Comparison of ENCODE assay signal across 1 cellular context in the genomic region with DNA sequence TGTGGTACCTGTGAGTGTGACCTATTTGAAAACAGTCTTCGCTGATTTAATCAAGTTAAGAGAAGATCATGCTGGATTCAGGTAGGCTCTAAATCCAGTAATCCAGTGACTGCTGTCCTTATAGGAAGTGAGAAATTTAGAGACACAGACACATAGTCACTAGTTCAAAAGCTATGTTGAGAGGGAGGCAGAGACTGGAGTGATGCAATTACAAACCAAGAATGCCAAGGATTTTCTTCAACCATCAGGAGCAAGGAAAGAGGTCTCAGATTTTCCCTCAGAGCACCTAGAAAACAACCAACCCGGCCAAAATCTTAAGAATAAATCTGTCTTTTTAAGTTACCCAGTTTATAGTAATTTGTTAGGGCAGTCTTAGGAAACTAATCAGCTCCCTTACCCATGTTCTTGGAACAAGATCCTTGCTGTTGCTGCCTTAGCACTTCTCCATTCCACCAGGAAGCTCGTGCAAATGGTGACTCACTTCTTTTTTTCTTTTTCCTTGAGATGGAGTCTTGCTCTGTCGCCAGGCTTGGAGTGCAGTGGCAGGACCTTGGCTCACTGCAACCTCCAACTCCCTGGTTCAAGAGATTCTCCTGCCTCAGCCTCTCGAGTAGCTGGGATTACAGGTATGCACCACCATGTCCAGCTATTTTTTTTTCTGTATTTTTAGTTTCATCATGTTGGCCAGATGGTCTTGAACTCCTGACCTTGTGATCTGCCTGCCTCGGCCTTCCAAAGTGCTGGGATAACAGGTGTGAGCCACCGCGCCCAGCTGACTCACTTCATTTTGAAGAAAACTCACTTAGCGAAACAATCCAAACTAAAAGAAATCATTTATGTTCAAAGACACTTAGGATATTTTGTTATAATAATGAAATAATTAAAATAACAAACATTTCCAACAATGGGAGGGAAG.
TF ChIP-seq lines count a peak whose summit lies in the region.

No MANE protein-coding gene starts in this region.

TF ChIP-seq in GM23338, 12 proteins besides CTCF, POLR2A, EP300 and RAD21 (continued from another document):
- TF ChIP-seq, protein P1, sequence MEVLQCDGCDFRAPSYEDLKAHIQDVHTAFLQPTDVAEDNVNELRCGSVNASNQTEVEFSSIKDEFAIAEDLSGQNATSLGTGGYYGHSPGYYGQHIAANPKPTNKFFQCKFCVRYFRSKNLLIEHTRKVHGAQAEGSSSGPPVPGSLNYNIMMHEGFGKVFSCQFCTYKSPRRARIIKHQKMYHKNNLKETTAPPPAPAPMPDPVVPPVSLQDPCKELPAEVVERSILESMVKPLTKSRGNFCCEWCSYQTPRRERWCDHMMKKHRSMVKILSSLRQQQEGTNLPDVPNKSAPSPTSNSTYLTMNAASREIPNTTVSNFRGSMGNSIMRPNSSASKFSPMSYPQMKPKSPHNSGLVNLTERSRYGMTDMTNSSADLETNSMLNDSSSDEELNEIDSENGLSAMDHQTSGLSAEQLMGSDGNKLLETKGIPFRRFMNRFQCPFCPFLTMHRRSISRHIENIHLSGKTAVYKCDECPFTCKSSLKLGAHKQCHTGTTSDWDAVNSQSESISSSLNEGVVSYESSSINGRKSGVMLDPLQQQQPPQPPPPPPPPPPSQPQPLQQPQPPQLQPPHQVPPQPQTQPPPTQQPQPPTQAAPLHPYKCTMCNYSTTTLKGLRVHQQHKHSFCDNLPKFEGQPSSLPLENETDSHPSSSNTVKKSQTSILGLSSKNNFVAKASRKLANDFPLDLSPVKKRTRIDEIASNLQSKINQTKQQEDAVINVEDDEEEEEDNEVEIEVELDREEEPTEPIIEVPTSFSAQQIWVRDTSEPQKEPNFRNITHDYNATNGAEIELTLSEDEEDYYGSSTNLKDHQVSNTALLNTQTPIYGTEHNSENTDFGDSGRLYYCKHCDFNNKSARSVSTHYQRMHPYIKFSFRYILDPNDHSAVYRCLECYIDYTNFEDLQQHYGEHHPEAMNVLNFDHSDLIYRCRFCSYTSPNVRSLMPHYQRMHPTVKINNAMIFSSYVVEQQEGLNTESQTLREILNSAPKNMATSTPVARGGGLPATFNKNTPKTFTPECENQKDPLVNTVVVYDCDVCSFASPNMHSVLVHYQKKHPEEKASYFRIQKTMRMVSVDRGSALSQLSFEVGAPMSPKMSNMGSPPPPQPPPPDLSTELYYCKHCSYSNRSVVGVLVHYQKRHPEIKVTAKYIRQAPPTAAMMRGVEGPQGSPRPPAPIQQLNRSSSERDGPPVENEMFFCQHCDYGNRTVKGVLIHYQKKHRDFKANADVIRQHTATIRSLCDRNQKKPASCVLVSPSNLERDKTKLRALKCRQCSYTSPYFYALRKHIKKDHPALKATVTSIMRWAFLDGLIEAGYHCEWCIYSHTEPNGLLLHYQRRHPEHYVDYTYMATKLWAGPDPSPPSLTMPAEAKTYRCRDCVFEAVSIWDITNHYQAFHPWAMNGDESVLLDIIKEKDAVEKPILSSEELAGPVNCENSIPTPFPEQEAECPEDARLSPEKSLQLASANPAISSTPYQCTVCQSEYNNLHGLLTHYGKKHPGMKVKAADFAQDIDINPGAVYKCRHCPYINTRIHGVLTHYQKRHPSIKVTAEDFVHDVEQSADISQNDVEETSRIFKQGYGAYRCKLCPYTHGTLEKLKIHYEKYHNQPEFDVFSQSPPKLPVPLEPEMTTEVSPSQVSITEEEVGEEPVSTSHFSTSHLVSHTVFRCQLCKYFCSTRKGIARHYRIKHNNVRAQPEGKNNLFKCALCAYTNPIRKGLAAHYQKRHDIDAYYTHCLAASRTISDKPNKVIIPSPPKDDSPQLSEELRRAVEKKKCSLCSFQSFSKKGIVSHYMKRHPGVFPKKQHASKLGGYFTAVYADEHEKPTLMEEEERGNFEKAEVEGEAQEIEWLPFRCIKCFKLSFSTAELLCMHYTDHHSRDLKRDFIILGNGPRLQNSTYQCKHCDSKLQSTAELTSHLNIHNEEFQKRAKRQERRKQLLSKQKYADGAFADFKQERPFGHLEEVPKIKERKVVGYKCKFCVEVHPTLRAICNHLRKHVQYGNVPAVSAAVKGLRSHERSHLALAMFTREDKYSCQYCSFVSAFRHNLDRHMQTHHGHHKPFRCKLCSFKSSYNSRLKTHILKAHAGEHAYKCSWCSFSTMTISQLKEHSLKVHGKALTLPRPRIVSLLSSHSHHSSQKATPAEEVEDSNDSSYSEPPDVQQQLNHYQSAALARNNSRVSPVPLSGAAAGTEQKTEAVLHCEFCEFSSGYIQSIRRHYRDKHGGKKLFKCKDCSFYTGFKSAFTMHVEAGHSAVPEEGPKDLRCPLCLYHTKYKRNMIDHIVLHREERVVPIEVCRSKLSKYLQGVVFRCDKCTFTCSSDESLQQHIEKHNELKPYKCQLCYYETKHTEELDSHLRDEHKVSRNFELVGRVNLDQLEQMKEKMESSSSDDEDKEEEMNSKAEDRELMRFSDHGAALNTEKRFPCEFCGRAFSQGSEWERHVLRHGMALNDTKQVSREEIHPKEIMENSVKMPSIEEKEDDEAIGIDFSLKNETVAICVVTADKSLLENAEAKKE (CRISPR knock-in tag; IDR thresholded peaks at IDR 0.05): no peak
- TF ChIP-seq JUNB (IDR thresholded peaks at IDR 0.05; ENCODE audit: unreplicated experiment): no peak
- TF ChIP-seq CREB1 (CRISPR knock-in tag; IDR thresholded peaks at IDR 0.05; ENCODE audit: low read depth): no peak
- TF ChIP-seq, protein P2, sequence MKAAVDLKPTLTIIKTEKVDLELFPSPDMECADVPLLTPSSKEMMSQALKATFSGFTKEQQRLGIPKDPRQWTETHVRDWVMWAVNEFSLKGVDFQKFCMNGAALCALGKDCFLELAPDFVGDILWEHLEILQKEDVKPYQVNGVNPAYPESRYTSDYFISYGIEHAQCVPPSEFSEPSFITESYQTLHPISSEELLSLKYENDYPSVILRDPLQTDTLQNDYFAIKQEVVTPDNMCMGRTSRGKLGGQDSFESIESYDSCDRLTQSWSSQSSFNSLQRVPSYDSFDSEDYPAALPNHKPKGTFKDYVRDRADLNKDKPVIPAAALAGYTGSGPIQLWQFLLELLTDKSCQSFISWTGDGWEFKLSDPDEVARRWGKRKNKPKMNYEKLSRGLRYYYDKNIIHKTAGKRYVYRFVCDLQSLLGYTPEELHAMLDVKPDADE (IDR thresholded peaks at IDR 0.05): no peak
- TF ChIP-seq, protein P3, sequence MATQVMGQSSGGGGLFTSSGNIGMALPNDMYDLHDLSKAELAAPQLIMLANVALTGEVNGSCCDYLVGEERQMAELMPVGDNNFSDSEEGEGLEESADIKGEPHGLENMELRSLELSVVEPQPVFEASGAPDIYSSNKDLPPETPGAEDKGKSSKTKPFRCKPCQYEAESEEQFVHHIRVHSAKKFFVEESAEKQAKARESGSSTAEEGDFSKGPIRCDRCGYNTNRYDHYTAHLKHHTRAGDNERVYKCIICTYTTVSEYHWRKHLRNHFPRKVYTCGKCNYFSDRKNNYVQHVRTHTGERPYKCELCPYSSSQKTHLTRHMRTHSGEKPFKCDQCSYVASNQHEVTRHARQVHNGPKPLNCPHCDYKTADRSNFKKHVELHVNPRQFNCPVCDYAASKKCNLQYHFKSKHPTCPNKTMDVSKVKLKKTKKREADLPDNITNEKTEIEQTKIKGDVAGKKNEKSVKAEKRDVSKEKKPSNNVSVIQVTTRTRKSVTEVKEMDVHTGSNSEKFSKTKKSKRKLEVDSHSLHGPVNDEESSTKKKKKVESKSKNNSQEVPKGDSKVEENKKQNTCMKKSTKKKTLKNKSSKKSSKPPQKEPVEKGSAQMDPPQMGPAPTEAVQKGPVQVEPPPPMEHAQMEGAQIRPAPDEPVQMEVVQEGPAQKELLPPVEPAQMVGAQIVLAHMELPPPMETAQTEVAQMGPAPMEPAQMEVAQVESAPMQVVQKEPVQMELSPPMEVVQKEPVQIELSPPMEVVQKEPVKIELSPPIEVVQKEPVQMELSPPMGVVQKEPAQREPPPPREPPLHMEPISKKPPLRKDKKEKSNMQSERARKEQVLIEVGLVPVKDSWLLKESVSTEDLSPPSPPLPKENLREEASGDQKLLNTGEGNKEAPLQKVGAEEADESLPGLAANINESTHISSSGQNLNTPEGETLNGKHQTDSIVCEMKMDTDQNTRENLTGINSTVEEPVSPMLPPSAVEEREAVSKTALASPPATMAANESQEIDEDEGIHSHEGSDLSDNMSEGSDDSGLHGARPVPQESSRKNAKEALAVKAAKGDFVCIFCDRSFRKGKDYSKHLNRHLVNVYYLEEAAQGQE (IDR thresholded peaks at IDR 0.05; ENCODE audit: unreplicated experiment): no peak
- TF ChIP-seq ZNF331 (CRISPR knock-in tag; IDR thresholded peaks at IDR 0.05; ENCODE audit: low read depth): no peak
- TF ChIP-seq ZNF114 (CRISPR knock-in tag; IDR thresholded peaks at IDR 0.05): no peak
- no peak for TF ChIP-seq EZH2phosphoT487 (IDR thresholded peaks at IDR 0.05; ENCODE audit: unreplicated experiment)
